In the genomic region with DNA sequence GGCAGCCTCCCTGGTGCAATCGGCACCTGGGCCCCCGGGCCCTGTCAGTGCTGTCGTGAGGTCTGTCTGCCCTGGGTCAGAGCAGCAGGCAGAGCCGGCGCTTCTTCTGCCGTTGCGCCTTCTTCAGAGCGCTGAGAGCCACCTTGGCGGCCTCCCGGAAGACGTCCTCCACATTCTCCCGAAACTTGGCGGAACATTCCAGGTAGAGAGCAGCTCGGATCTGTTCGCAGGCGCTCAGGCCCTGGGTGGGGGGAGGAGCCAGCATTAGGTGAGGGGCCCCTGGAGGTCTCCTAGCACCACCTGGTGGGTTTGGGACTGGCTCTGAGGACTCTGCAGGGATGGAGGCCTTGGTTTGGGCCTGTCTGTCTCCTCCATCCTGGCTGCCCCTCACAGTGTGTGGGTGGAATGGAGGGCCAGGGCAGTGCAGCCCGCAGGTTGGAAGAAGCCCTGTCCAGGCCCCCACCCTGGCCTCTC, we compare ENCODE assay signal across 27 cellular contexts. TPM values are rescaled to one million over a fixed set of nuclear protein-coding genes. Genes with fewer than 3 reads are reported as not detected.
A peak's percentile ranks its signal among the peaks of the same experiment; 100 is the strongest.
DNase-seq lines count a peak whose midpoint lies in the region; ATAC-seq and TF ChIP-seq lines count a peak whose summit lies in the region.
"Had no signal": no experiment of that assay in that cellular context is flagged by ENCODE, and none has a peak within 500 bp of the region (broad histone marks: within the 10 kb centered on the region; RNA-seq: fewer than 3 reads in every experiment).

No MANE protein-coding gene starts in this region.

- no peak overlapping the region for H3K4me3 Mint-ChIP-seq in CD4-positive, alpha-beta T cell
- H3K4me3 Mint-ChIP-seq in activated CD4-positive, alpha-beta memory T cell treated with anti-CD3 and anti-CD28 coated beads for 36 hours, result no peak overlapping the region
- no peak overlapping the region for H3K4me3 Mint-ChIP-seq in neural progenitor cell
- H3K4me3 Mint-ChIP-seq: nephron had no signal

- CTCF ChIA-PET in CD4-positive, alpha-beta T cell (lab: Charles Lee), result interaction anchor here (5.6 kb wide), 1 partner anchor 14 kb away, joined by 104 read pairs; a partner anchor contains a TSS
- CTCF ChIA-PET in activated CD4-positive, alpha-beta memory T cell treated with anti-CD3 and anti-CD28 coated beads for 36 hours (lab: Charles Lee), result interaction anchor here (2.0 to 14.7 kb wide), 3 partner anchors 8 to 33 kb away, joined by 4 to 417 read pairs (median 19); a partner anchor contains a TSS

- no peak for ATAC-seq in CD4-positive, alpha-beta T cell (ENCODE audit: poor library complexity)
- ATAC-seq: esophagus mucosa, pancreas had no signal

- peaks cover 46% of the 10 kb centered on the region for H3K36me3 ChIP-seq in BLaER1
- no peaks in the 10 kb centered on the region for H3K36me3 ChIP-seq in neural progenitor cell
- peaks cover 2% of the 10 kb centered on the region for H3K36me3 ChIP-seq in brain microvascular endothelial cell (replicated peaks)
- H3K36me3 ChIP-seq: pancreas had no signal

- 0 out of 2 replicates have a peak overlapping the region, but pooled peaks have one; percentile 11 for H3K9ac ChIP-seq in BLaER1
- H3K9ac ChIP-seq in neural progenitor cell, result no peak overlapping the region

- H3K4me3 ChIP-seq in BLaER1, result no peak overlapping the region
- H3K4me3 ChIP-seq in neural progenitor cell, result no peak overlapping the region
- H3K4me3 ChIP-seq in brain microvascular endothelial cell (ENCODE audit: low read depth, low read length), result no peak overlapping the region
- H3K4me3 ChIP-seq: pancreas, SK-N-MC, smooth muscle cell had no signal

- H2AFZ ChIP-seq in neural progenitor cell (replicated peaks), result no peak overlapping the region

- TF ChIP-seq CTCF in CD4-positive, alpha-beta T cell (IDR thresholded peaks at IDR 0.05), result no peak
- TF ChIP-seq CTCF in neural progenitor cell (IDR thresholded peaks at IDR 0.05) (no peak), brain microvascular endothelial cell (IDR thresholded peaks at IDR 0.05; ENCODE audit: low read depth, low read length, missing control alignments) (no peak)

- DNase-seq in CD4-positive, alpha-beta T cell, result no peak
- DNase-seq in activated CD4-positive, alpha-beta memory T cell treated with anti-CD3 and anti-CD28 coated beads for 36 hours, result no peak
- DNase-seq in neural progenitor cell (ENCODE audit: low spot score) (peak; percentile 1), EL (no peak), SK-N-DZ (ENCODE audit: low spot score) (no peak), brain microvascular endothelial cell (no peak)
- DNase-seq: activated CD4-positive, alpha-beta T cell treated with anti-CD3 and anti-CD28 coated beads for 1 hour; activated T-cell treated with anti-CD3 and anti-CD28 coated beads, Interleukin-2, amount 50 U/mL, for 48 hours; aorta; caudate nucleus; cortex of kidney; DMS153; foreskin fibroblast; head of caudate nucleus; KBM-7; midbrain; NCI-H1105 treated with DMSO at 0.1 percent for 48 hours; NCI-H2081; NCI-H226; pancreas; retina; stimulated activated CD4-positive, alpha-beta T cell treated with anti-CD3 and anti-CD28 coated beads, Interleukin-1b, Interleukin-23, amount 100 ng/mL, for 48 hours had no signal

- intact Hi-C loops in CD4-positive, alpha-beta T cell (cut with DNase I, micrococcal nuclease), result loop anchor here in 1 of 2 experiments (5.0 kb wide), 1 partner anchor 108 kb away; a partner anchor contains a TSS
- intact Hi-C loops in activated CD4-positive, alpha-beta memory T cell treated with anti-CD3 and anti-CD28 coated beads for 36 hours (cut with micrococcal nuclease), result loop anchor here (5.0 kb wide), 1 partner anchor 33 kb away; no protein-coding TSS in a partner anchor

- no peaks in the 10 kb centered on the region for H3K79me2 ChIP-seq in neural progenitor cell (ENCODE audit: low read depth)

- peak overlapping the region; percentile 30; the same call in 1 of the 2 replicates for H3K27ac ChIP-seq in BLaER1
- H3K27ac ChIP-seq in CD4-positive, alpha-beta T cell (ENCODE audit: low read depth, low read length), result peak overlapping the region; percentile 29
- no peak overlapping the region for H3K27ac ChIP-seq in neural progenitor cell
- H3K27ac ChIP-seq in brain microvascular endothelial cell, result no peak overlapping the region
- H3K27ac ChIP-seq: pancreas, SK-N-MC had no signal

- no peaks in the 10 kb centered on the region for H3K9me3 Mint-ChIP-seq in CD4-positive, alpha-beta T cell
- no peaks in the 10 kb centered on the region for H3K9me3 Mint-ChIP-seq in activated CD4-positive, alpha-beta memory T cell treated with anti-CD3 and anti-CD28 coated beads for 36 hours
- no peaks in the 10 kb centered on the region for H3K9me3 Mint-ChIP-seq in neural progenitor cell
- H3K9me3 Mint-ChIP-seq: nephron had no signal

- POLR2A ChIA-PET in CD4-positive, alpha-beta T cell (lab: Charles Lee), result interaction anchor here (33.0 kb wide), 1 partner anchor 24 kb away, joined by 1869 read pairs; a partner anchor contains a TSS
- POLR2A ChIA-PET in activated CD4-positive, alpha-beta memory T cell treated with anti-CD3 and anti-CD28 coated beads for 36 hours (lab: Charles Lee), result interaction anchor here (7.3 kb wide), 1 partner anchor 14 kb away, joined by 127 read pairs; a partner anchor contains a TSS

- H3K27me3 ChIP-seq in BLaER1, result no peaks in the 10 kb centered on the region
- no peaks in the 10 kb centered on the region for H3K27me3 ChIP-seq in CD4-positive, alpha-beta T cell (ENCODE audit: control insufficient read depth, insufficient read depth, low read length)
- no peaks in the 10 kb centered on the region for H3K27me3 ChIP-seq in neural progenitor cell
- H3K27me3 ChIP-seq in brain microvascular endothelial cell (replicated peaks), result no peaks in the 10 kb centered on the region
- H3K27me3 ChIP-seq: pancreas had no signal

- H3K9me3 ChIP-seq in BLaER1, result no peaks in the 10 kb centered on the region
- no peaks in the 10 kb centered on the region for H3K9me3 ChIP-seq in CD4-positive, alpha-beta T cell (ENCODE audit: control insufficient read depth, low read length)
- H3K9me3 ChIP-seq in neural progenitor cell (ENCODE audit: low read depth), result no peaks in the 10 kb centered on the region
- H3K9me3 ChIP-seq: pancreas had no signal

- peaks cover 32% of the 10 kb centered on the region for H4K20me1 ChIP-seq in BLaER1
- H4K20me1 ChIP-seq in neural progenitor cell (ENCODE audit: low read depth), result peaks cover 13% of the 10 kb centered on the region

- peaks cover 71% of the 10 kb centered on the region for H3K4me1 ChIP-seq in BLaER1
- H3K4me1 ChIP-seq in neural progenitor cell, result peaks cover 11% of the 10 kb centered on the region
- H3K4me1 ChIP-seq: pancreas had no signal

- no peaks in the 10 kb centered on the region for H3K27me3 Mint-ChIP-seq in CD4-positive, alpha-beta T cell
- H3K27me3 Mint-ChIP-seq in activated CD4-positive, alpha-beta memory T cell treated with anti-CD3 and anti-CD28 coated beads for 36 hours, result no peaks in the 10 kb centered on the region
- H3K27me3 Mint-ChIP-seq in neural progenitor cell (ENCODE audit: insufficient read depth, low read depth), result peaks cover 7% of the 10 kb centered on the region

- H3K4me1 Mint-ChIP-seq in CD4-positive, alpha-beta T cell (ENCODE audit: low read depth), result peaks cover 42% of the 10 kb centered on the region
- H3K4me1 Mint-ChIP-seq in activated CD4-positive, alpha-beta memory T cell treated with anti-CD3 and anti-CD28 coated beads for 36 hours (ENCODE audit: low read depth), result peaks cover 46% of the 10 kb centered on the region
- H3K4me1 Mint-ChIP-seq in neural progenitor cell, result peaks cover 15% of the 10 kb centered on the region

- H3K27ac Mint-ChIP-seq in CD4-positive, alpha-beta T cell, result peak overlapping the region; percentile 71
- H3K27ac Mint-ChIP-seq in activated CD4-positive, alpha-beta memory T cell treated with anti-CD3 and anti-CD28 coated beads for 36 hours, result peak overlapping the region; percentile 71
- no peak overlapping the region for H3K27ac Mint-ChIP-seq in neural progenitor cell
- H3K27ac Mint-ChIP-seq: nephron had no signal

- peaks cover 56% of the 10 kb centered on the region for H3K36me3 Mint-ChIP-seq in CD4-positive, alpha-beta T cell (ENCODE audit: low read depth)
- H3K36me3 Mint-ChIP-seq in activated CD4-positive, alpha-beta memory T cell treated with anti-CD3 and anti-CD28 coated beads for 36 hours, result peaks cover 30% of the 10 kb centered on the region
- H3K36me3 Mint-ChIP-seq in neural progenitor cell, result peaks cover 2% of the 10 kb centered on the region

- peaks cover 19% of the 10 kb centered on the region for H3F3A ChIP-seq in neural progenitor cell (ENCODE audit: low read depth)

- in situ Hi-C loops in brain microvascular endothelial cell (cut with HindIII; ENCODE audit: low pct_ligation_motif_present, low sequenced_read_pairs), result no loop called here

- peak overlapping the region; percentile 52 for H3K4me2 ChIP-seq in BLaER1
- H3K4me2 ChIP-seq in neural progenitor cell, result no peak overlapping the region
- H3K4me2 ChIP-seq: smooth muscle cell had no signal

RNA-seq across cellular contexts. Expression of a gene that starts 14.0 kb away (rescaled TPM):
- 100 to 1,000 TPM; 155 to 164 TPM for total RNA-seq in CD4-positive, alpha-beta T cell
- 100 to 1,000 TPM; 136 to 141 TPM for total RNA-seq in activated CD4-positive, alpha-beta memory T cell treated with anti-CD3 and anti-CD28 coated beads for 36 hours
- total RNA-seq in neural progenitor cell (ENCODE audit: low replicate concordance), result 20.1 and 30.8 TPM in 2 replicates
- 0.90 and 3.7 TPM in 2 replicates for polyA plus RNA-seq in SK-N-DZ (2014; cell fraction: cytosol; rRNA removed)
- polyA plus RNA-seq in SK-N-DZ (2014; cell fraction: nucleus; rRNA removed), result 57.6 and 75.5 TPM in 2 replicates

RNA-seq across cellular contexts. Expression of a gene that starts 24.4 kb away (rescaled TPM):
- total RNA-seq in CD4-positive, alpha-beta T cell, result 100 to 1,000 TPM; 146 to 151 TPM
- 10 to 100 TPM; 14.1 to 15.2 TPM for total RNA-seq in activated CD4-positive, alpha-beta memory T cell treated with anti-CD3 and anti-CD28 coated beads for 36 hours
- total RNA-seq in neural progenitor cell (ENCODE audit: low replicate concordance), result 1.8 and 4.4 TPM in 2 replicates
- polyA plus RNA-seq in SK-N-DZ (2014; cell fraction: cytosol; rRNA removed), result 3.3 and 4.6 TPM in 2 replicates
- polyA plus RNA-seq in SK-N-DZ (2014; cell fraction: nucleus; rRNA removed), result 3.4 and 6.6 TPM in 2 replicates

Comparison
In these comparisons a context has a peak if more than half of its experiments do, and no peak if none do; other contexts are left out.
1. H3K27ac ChIP-seq: peak in BLaER1 (single experiment) and CD4-positive, alpha-beta T cell (single experiment); none in neural progenitor cell (single experiment) and brain microvascular endothelial cell (single experiment).
2. RNA of a gene that starts 24.4 kb away (total RNA-seq): 146 to 151 TPM in CD4-positive, alpha-beta T cell; 14.1 to 15.2 TPM in activated CD4-positive, alpha-beta memory T cell treated with anti-CD3 and anti-CD28 coated beads for 36 hours and 1.8 to 4.4 TPM in neural progenitor cell; every median in the first group is over 4 times any median in the second.